Comparison of ENCODE assay signal across 1 cellular context in the genomic region with DNA sequence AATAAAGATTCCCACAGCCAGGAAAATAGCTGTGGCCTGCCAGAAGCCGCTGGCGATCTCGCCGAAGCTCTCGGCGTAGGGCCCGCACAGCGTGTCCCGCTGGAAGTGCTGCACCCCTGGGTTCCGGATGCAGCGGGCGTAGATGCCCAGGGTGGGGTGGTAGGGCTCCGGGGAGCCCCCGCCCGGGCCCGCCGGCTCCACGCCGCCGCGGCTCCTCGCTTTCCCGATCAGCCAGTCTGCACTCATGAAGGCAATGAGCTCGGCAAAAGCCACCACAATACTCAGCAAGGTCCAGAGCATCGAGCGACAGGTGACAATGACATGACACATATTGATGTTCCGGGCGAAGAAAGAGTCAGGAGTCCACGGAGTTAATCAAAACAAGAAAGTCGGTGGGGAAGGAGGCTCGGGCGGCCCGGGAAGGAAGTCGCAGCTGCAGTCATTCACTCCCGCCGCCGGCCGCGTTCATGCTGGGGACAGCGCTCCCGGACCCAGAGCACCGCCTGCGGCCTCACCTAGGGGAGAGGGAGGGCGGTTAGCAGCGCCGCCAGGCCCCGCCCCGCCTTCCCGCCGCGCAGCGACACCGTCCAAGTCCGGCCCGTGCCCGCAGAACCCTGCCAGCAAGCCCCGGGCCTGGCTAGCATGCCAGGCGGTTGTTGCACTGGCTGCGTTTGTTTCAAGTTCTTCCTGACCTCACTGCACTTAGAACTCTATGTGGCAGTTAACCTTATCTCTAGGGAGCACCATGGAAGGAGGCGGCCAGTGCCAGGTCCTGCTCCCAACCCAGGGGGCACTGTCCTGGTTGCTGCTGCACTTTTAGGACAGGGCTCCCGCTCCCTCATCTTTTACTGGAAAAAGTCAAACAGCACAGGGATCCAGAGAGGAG.
TF ChIP-seq lines count a peak whose summit lies in the region.

No MANE protein-coding gene starts in this region.

TF ChIP-seq in K562, 482 proteins besides CTCF, POLR2A, EP300 and RAD21 (continued from another document and continues in another):
- TF ChIP-seq, protein P1, sequence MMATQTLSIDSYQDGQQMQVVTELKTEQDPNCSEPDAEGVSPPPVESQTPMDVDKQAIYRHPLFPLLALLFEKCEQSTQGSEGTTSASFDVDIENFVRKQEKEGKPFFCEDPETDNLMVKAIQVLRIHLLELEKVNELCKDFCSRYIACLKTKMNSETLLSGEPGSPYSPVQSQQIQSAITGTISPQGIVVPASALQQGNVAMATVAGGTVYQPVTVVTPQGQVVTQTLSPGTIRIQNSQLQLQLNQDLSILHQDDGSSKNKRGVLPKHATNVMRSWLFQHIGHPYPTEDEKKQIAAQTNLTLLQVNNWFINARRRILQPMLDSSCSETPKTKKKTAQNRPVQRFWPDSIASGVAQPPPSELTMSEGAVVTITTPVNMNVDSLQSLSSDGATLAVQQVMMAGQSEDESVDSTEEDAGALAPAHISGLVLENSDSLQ (IDR thresholded peaks at IDR 0.05): 0 out of 2 replicates have a peak, but pooled peaks have one; percentile 13
- TF ChIP-seq CHD4 (IDR thresholded peaks at IDR 0.05; ENCODE audit: insufficient read depth, insufficient replicate concordance, low read depth, low read length, poor library complexity, severe bottlenecking) (no peak), CXXC5 (CRISPR knock-in tag; IDR thresholded peaks at IDR 0.05) (peak; percentile 50), CBFA2T3 (IDR thresholded peaks at IDR 0.05) (peak; percentile 17; the same call in 1 of the 2 replicates), NR2C2 (CRISPR knock-in tag; IDR thresholded peaks at IDR 0.05) (0 out of 2 replicates have a peak, but pooled peaks have one; percentile 48), NR2C2 (tag; IDR thresholded peaks at IDR 0.05) (0 out of 2 replicates have a peak, but pooled peaks have one; percentile 43), ESRRA (IDR thresholded peaks at IDR 0.05; ENCODE audit: borderline replicate concordance, low read depth) (0 out of 2 replicates have a peak, but pooled peaks have one; percentile 11), CCNT2 (IDR thresholded peaks at IDR 0.05; ENCODE audit: borderline replicate concordance, extremely low read depth, insufficient read length, low read depth, low read length) (peak; percentile 76), C11orf30 (IDR thresholded peaks at IDR 0.05; ENCODE audit: low read depth) (peak; percentile 27; the same call in 1 of the 2 replicates), SIN3A (IDR thresholded peaks at IDR 0.05; ENCODE audit: borderline replicate concordance in 2 of 2, control insufficient read depth in 1 of 2, low read depth in 2 of 2, low read length in 2 of 2) (peak in 1 of 2 experiments; percentile 57; a peak in 1 of 4 replicates), NFE2 (IDR thresholded peaks at IDR 0.05; ENCODE audit: low read depth) (peak; percentile 54; the same call in 1 of the 2 replicates), SOX6 (IDR thresholded peaks at IDR 0.05) (0 out of 2 replicates have a peak, but pooled peaks have one; percentile 7)
- TF ChIP-seq, protein P2, sequence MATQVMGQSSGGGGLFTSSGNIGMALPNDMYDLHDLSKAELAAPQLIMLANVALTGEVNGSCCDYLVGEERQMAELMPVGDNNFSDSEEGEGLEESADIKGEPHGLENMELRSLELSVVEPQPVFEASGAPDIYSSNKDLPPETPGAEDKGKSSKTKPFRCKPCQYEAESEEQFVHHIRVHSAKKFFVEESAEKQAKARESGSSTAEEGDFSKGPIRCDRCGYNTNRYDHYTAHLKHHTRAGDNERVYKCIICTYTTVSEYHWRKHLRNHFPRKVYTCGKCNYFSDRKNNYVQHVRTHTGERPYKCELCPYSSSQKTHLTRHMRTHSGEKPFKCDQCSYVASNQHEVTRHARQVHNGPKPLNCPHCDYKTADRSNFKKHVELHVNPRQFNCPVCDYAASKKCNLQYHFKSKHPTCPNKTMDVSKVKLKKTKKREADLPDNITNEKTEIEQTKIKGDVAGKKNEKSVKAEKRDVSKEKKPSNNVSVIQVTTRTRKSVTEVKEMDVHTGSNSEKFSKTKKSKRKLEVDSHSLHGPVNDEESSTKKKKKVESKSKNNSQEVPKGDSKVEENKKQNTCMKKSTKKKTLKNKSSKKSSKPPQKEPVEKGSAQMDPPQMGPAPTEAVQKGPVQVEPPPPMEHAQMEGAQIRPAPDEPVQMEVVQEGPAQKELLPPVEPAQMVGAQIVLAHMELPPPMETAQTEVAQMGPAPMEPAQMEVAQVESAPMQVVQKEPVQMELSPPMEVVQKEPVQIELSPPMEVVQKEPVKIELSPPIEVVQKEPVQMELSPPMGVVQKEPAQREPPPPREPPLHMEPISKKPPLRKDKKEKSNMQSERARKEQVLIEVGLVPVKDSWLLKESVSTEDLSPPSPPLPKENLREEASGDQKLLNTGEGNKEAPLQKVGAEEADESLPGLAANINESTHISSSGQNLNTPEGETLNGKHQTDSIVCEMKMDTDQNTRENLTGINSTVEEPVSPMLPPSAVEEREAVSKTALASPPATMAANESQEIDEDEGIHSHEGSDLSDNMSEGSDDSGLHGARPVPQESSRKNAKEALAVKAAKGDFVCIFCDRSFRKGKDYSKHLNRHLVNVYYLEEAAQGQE (CRISPR knock-in tag; IDR thresholded peaks at IDR 0.05; ENCODE audit: low read depth): no peak
- TF ChIP-seq, protein P3, sequence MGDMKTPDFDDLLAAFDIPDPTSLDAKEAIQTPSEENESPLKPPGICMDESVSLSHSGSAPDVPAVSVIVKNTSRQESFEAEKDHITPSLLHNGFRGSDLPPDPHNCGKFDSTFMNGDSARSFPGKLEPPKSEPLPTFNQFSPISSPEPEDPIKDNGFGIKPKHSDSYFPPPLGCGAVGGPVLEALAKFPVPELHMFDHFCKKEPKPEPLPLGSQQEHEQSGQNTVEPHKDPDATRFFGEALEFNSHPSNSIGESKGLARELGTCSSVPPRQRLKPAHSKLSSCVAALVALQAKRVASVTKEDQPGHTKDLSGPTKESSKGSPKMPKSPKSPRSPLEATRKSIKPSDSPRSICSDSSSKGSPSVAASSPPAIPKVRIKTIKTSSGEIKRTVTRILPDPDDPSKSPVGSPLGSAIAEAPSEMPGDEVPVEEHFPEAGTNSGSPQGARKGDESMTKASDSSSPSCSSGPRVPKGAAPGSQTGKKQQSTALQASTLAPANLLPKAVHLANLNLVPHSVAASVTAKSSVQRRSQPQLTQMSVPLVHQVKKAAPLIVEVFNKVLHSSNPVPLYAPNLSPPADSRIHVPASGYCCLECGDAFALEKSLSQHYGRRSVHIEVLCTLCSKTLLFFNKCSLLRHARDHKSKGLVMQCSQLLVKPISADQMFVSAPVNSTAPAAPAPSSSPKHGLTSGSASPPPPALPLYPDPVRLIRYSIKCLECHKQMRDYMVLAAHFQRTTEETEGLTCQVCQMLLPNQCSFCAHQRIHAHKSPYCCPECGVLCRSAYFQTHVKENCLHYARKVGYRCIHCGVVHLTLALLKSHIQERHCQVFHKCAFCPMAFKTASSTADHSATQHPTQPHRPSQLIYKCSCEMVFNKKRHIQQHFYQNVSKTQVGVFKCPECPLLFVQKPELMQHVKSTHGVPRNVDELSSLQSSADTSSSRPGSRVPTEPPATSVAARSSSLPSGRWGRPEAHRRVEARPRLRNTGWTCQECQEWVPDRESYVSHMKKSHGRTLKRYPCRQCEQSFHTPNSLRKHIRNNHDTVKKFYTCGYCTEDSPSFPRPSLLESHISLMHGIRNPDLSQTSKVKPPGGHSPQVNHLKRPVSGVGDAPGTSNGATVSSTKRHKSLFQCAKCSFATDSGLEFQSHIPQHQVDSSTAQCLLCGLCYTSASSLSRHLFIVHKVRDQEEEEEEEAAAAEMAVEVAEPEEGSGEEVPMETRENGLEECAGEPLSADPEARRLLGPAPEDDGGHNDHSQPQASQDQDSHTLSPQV (IDR thresholded peaks at IDR 0.05): peak; percentile 82
- TF ChIP-seq, protein P4, sequence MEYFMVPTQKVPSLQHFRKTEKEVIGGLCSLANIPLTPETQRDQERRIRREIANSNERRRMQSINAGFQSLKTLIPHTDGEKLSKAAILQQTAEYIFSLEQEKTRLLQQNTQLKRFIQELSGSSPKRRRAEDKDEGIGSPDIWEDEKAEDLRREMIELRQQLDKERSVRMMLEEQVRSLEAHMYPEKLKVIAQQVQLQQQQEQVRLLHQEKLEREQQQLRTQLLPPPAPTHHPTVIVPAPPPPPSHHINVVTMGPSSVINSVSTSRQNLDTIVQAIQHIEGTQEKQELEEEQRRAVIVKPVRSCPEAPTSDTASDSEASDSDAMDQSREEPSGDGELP (CRISPR knock-in tag; IDR thresholded peaks at IDR 0.05; ENCODE audit: borderline replicate concordance): peak; percentile 53; the same call in 1 of the 2 replicates
- TF ChIP-seq, protein P5, sequence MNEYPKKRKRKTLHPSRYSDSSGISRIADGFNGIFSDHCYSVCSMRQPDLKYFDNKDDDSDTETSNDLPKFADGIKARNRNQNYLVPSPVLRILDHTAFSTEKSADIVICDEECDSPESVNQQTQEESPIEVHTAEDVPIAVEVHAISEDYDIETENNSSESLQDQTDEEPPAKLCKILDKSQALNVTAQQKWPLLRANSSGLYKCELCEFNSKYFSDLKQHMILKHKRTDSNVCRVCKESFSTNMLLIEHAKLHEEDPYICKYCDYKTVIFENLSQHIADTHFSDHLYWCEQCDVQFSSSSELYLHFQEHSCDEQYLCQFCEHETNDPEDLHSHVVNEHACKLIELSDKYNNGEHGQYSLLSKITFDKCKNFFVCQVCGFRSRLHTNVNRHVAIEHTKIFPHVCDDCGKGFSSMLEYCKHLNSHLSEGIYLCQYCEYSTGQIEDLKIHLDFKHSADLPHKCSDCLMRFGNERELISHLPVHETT (CRISPR knock-in tag; conservative IDR thresholded peaks at IDR 0.05 in 1 of 2, IDR thresholded peaks at IDR 0.05 in 1 of 2): peak in 1 of 2 experiments; percentile 35; a peak in 1 of 4 replicates
- TF ChIP-seq, protein P6, sequence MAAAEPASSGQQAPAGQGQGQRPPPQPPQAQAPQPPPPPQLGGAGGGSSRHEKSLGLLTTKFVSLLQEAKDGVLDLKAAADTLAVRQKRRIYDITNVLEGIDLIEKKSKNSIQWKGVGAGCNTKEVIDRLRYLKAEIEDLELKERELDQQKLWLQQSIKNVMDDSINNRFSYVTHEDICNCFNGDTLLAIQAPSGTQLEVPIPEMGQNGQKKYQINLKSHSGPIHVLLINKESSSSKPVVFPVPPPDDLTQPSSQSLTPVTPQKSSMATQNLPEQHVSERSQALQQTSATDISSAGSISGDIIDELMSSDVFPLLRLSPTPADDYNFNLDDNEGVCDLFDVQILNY (CRISPR knock-in tag; IDR thresholded peaks at IDR 0.05): no peak
- TF ChIP-seq, protein P7, sequence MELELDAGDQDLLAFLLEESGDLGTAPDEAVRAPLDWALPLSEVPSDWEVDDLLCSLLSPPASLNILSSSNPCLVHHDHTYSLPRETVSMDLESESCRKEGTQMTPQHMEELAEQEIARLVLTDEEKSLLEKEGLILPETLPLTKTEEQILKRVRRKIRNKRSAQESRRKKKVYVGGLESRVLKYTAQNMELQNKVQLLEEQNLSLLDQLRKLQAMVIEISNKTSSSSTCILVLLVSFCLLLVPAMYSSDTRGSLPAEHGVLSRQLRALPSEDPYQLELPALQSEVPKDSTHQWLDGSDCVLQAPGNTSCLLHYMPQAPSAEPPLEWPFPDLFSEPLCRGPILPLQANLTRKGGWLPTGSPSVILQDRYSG (tag; conservative IDR thresholded peaks at IDR 0.05; ENCODE audit: low read depth): 0 out of 2 replicates have a peak, but pooled peaks have one; percentile 50
- TF ChIP-seq, protein P8, sequence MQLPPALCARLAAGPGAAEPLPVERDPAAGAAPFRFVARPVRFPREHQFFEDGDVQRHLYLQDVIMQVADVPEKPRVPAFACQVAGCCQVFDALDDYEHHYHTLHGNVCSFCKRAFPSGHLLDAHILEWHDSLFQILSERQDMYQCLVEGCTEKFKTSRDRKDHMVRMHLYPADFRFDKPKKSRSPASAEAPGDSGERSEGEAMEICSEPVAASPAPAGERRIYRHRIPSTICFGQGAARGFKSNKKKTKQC (CRISPR knock-in tag; IDR thresholded peaks at IDR 0.05): no peak
